ENCODE assay signal across 15 cellular contexts in genomic region chr16:24508614-24509013, GRCh38. TPM values are rescaled to one million over a fixed set of nuclear protein-coding genes. Genes with fewer than 3 reads are reported as not detected.
A peak's percentile ranks its signal among the peaks of the same experiment; 100 is the strongest.
DNase-seq lines count a peak whose midpoint lies in the region; ATAC-seq, FAIRE-seq and TF ChIP-seq lines count a peak whose summit lies in the region.
"Had no signal": no experiment of that assay in that cellular context is flagged by ENCODE, and none has a peak within 500 bp of the region (broad histone marks: within the 10 kb centered on the region; RNA-seq: fewer than 3 reads in every experiment).

No MANE protein-coding gene starts in this region.

- H2AFZ ChIP-seq in K562 (ENCODE audit: low read depth, low read length): no peak overlapping the region
- H2AFZ ChIP-seq in hepatocyte: no peak overlapping the region

- no peak for TF ChIP-seq EP300 in K562 (IDR thresholded peaks at IDR 0.05; ENCODE audit: low read length)

- DNase-seq in AG04450 (ENCODE audit: low read depth, low spot score): peak; percentile 16
- DNase-seq in HT1080 (ENCODE audit: low read depth): peak; percentile 73
- no peak for DNase-seq in K562 (ENCODE audit: extremely low read depth in 1 of 4, low spot score in 3 of 4)
- peak; percentile 11 for DNase-seq in hepatocyte (ENCODE audit: low spot score)
- no peak for DNase-seq in KG1 (lab: John Stamatoyannopoulos, UW)
- DNase-seq in NCI-H2029 treated with DMSO at 0.1 percent for 48 hours (lab: John Stamatoyannopoulos, UW): no peak
- no peak for DNase-seq in upper lobe of right lung
- DNase-seq: activated CD4-positive, alpha-beta T cell treated with anti-CD3 and anti-CD28 coated beads, Interleukin-2, amount 50 U/mL, for 48 hours; activated gamma-delta T cell treated with Interleukin-2 at 50 U/mL for 16 hours; CD8-positive, alpha-beta T cell; GOT3; left ventricle myocardium superior; NCI-H187 treated with DMSO at 0.1 percent for 48 hours; T-helper 2 cell had no signal

- no peak overlapping the region for H3K9ac ChIP-seq in K562 (ENCODE audit: insufficient read depth in 1 of 2, low read depth in 2 of 2, low read length in 2 of 2)

- H3K27me3 ChIP-seq in AG04450 (ENCODE audit: control insufficient read depth, insufficient read depth, low read length) (no peaks in the 10 kb centered on the region), K562 (ENCODE audit: control insufficient read depth in 2 of 2, insufficient read depth in 2 of 2, low read length in 2 of 2) (peaks cover 3 to 17% of the 10 kb centered on the region in 2 experiments; a peak in 2 of 5 replicates), hepatocyte (peaks cover 5% of the 10 kb centered on the region), upper lobe of right lung (no peaks in the 10 kb centered on the region)

- H3K4me3 ChIP-seq in AG04450 (ENCODE audit: low read depth, low read length) (no peak overlapping the region), K562 (no peak overlapping the region), hepatocyte (no peak overlapping the region), upper lobe of right lung (no peak overlapping the region)

- H3K79me2 ChIP-seq in K562 (ENCODE audit: control insufficient read depth, insufficient read depth, low read length): no peaks in the 10 kb centered on the region
- no peaks in the 10 kb centered on the region for H3K79me2 ChIP-seq in hepatocyte

- 8% methylated on average over 3 of the region's 3 CpGs for WGBS in K562 (ENCODE audit: insufficient coverage, low coverage, missing lambda C conversion rate)
- WGBS in hepatocyte (ENCODE audit: low lambda C conversion rate, missing lambda C conversion rate): 66% methylated on average over 3 of the region's 3 CpGs

- in situ Hi-C loops in K562 (cut with MboI): loop anchor here (10.0 kb wide), 1 partner anchor 774 kb away; no protein-coding TSS in a partner anchor

- H3K27ac ChIP-seq in AG04450 (ENCODE audit: low read depth, low read length) (no peak overlapping the region), K562 (ENCODE audit: extremely low read depth, low read depth, low read length) (no peak overlapping the region), hepatocyte (no peak overlapping the region), upper lobe of right lung (no peak overlapping the region)

- H3K9me2 ChIP-seq in hepatocyte (replicated peaks; ENCODE audit: insufficient read depth): no peaks in the 10 kb centered on the region

- intact Hi-C loops in K562 (cut with micrococcal nuclease): loop anchor here (10.0 kb wide), 1 partner anchor 774 kb away; no protein-coding TSS in a partner anchor
- intact Hi-C loops in upper lobe of right lung (cut with DNase I): loop anchor here (10.0 kb wide), 1 partner anchor 464 kb away; no protein-coding TSS in a partner anchor

- no peak for TF ChIP-seq RAD21 in K562 (CRISPR knock-in tag; conservative IDR thresholded peaks at IDR 0.05 in 1 of 2, IDR thresholded peaks at IDR 0.05 in 1 of 2)

- H3K4me1 ChIP-seq in K562 (replicated peaks in 1 of 2; ENCODE audit: control insufficient read depth in 2 of 2, insufficient read depth in 2 of 2, low read length in 2 of 2) (peaks cover 6 to 9% of the 10 kb centered on the region in 2 experiments; a peak in 3 of 5 replicates), hepatocyte (ENCODE audit: insufficient read depth) (no peaks in the 10 kb centered on the region), upper lobe of right lung (no peaks in the 10 kb centered on the region)

- TF ChIP-seq CTCF in AG04450 (IDR thresholded peaks at IDR 0.05; ENCODE audit: low read depth, low read length) (no peak), K562 (IDR thresholded peaks at IDR 0.05 in 2 of 3, conservative IDR thresholded peaks at IDR 0.05 in 1 of 3; ENCODE audit: insufficient read depth in 2 of 3, low read depth in 1 of 3, low read length in 3 of 3) (no peak), hepatocyte (IDR thresholded peaks at IDR 0.05; ENCODE audit: poor library complexity) (no peak), upper lobe of right lung (IDR thresholded peaks at IDR 0.05) (no peak)

- H3K9me3 ChIP-seq in AG04450 (ENCODE audit: control insufficient read depth, insufficient read depth, low read length): no peaks in the 10 kb centered on the region
- H3K9me3 ChIP-seq in K562 (replicated peaks; ENCODE audit: control insufficient read depth, insufficient read depth, low read depth, low read length): no peaks in the 10 kb centered on the region; the same call in 1 of the 2 replicates
- no peaks in the 10 kb centered on the region for H3K9me3 ChIP-seq in hepatocyte (ENCODE audit: low read depth)
- H3K9me3 ChIP-seq in upper lobe of right lung: no peaks in the 10 kb centered on the region

- ATAC-seq in K562 (no peak), HG02973 (IDR thresholded peaks at IDR 0.05; ENCODE audit: unreplicated experiment) (no peak), upper lobe of right lung (no peak)
- ATAC-seq: CD8-positive, alpha-beta T cell; left ventricle myocardium superior had no signal

- no TSS peak for BruUV-seq in K562 (replicated peaks; lab: Mats Ljungman, UMichigan)

- H3K36me3 ChIP-seq in K562 (ENCODE audit: control insufficient read depth, insufficient read depth, low read length) (no peaks in the 10 kb centered on the region), hepatocyte (replicated peaks; ENCODE audit: insufficient read depth, low read depth) (no peaks in the 10 kb centered on the region), upper lobe of right lung (no peaks in the 10 kb centered on the region)

- H3K4me2 ChIP-seq in K562 (ENCODE audit: insufficient read depth, low read length) (no peak overlapping the region), hepatocyte (no peak overlapping the region)

- FAIRE-seq in K562 (lab: Jason Lieb, UNC): no peak

- H3K9me1 ChIP-seq in K562 (ENCODE audit: control insufficient read depth, insufficient read depth, low read length): no peaks in the 10 kb centered on the region

- H4K20me1 ChIP-seq in K562 (replicated peaks; ENCODE audit: control insufficient read depth, insufficient read depth, low read length) (no peaks in the 10 kb centered on the region), hepatocyte (ENCODE audit: insufficient read depth, poor library complexity, severe bottlenecking) (no peaks in the 10 kb centered on the region)

- CTCF ChIA-PET in AG04450 (lab: Charles Lee) (interaction anchor here (0.6 to 1.8 kb wide), 6 partner anchors 8 to 778 kb away, joined by 3 to 15 read pairs (median 4); partner anchors contain the start of gene RBBP6), K562 (lab: Yijun Ruan, JAX; ENCODE audit: low intra/inter-chr PET ratio) (no interaction called here)

- POLR2A ChIA-PET in AG04450 (lab: Yijun Ruan, JAX) (no interaction called here), K562 (lab: Yijun Ruan, JAX) (interaction anchor here (1.7 kb wide), 1 partner anchor 9 kb away, joined by 5 read pairs; no protein-coding TSS in a partner anchor)

- TF ChIP-seq POLR2A in K562 (conservative IDR thresholded peaks at IDR 0.05): no peak

TF ChIP-seq in K562, 482 proteins besides CTCF, POLR2A, EP300 and RAD21:
- peak; percentile 29; the same call in 1 of the 2 replicates for TF ChIP-seq NFIX (CRISPR knock-in tag; IDR thresholded peaks at IDR 0.05; ENCODE audit: low read depth)
- TF ChIP-seq ZNF165 (CRISPR knock-in tag; IDR thresholded peaks at IDR 0.05; ENCODE audit: borderline replicate concordance): no peak
- TF ChIP-seq ZNF239 (CRISPR knock-in tag; IDR thresholded peaks at IDR 0.05): no peak
- no peak for TF ChIP-seq ZBTB26 (CRISPR knock-in tag; IDR thresholded peaks at IDR 0.05)
- peak; percentile 93 for TF ChIP-seq NFIC (IDR thresholded peaks at IDR 0.05)
- TF ChIP-seq PTTG1 (tag; IDR thresholded peaks at IDR 0.05; ENCODE audit: low read depth): no peak

RNA-seq across cellular contexts. Expression of gene RBBP6, which starts 30.8 kb away (rescaled TPM):
- 32.4 and 41.7 TPM in 2 replicates for polyA plus RNA-seq in AG04450 (2011; rRNA removed)
- 31.9 and 55.8 TPM in 2 replicates for polyA minus RNA-seq in AG04450 (2011; rRNA and poly(A)+ RNA removed)
- 13.9 and 15.4 TPM in 2 replicates for total RNA-seq in HT1080 (2014; rRNA removed; shearing (Covaris generic))
- polyA plus RNA-seq in HT1080 (2015; cell fraction: cytosol; rRNA removed): 19.0 and 25.9 TPM in 2 replicates
- 72.8 and 79.7 TPM in 2 replicates for polyA plus RNA-seq in HT1080 (2015; cell fraction: nucleus; rRNA removed)
- total RNA-seq in K562 (2011; cell fraction: chromatin; rRNA removed; ENCODE audit: low replicate concordance): 112 and 269 TPM in 2 replicates
- 67.9 and 77.8 TPM in 2 replicates for total RNA-seq in K562 (2011; cell fraction: nucleolus; rRNA removed)
- total RNA-seq in K562 (2011; cell fraction: nucleoplasm; rRNA removed): 144 and 226 TPM in 2 replicates
- total RNA-seq in K562 (2014; rRNA removed): 19.2 and 24.5 TPM in 2 replicates
- 40.2 and 43.0 TPM in 2 replicates for total RNA-seq in K562 (2014; rRNA removed; fragmentation: Illumina TruSeq; extraction: Trizol)
- total RNA-seq in K562 (2015; rRNA removed; fragmentation: Illumina TruSeq; extraction: Trizol): 42.5 and 42.7 TPM in 2 replicates
- 61.0 and 63.4 TPM in 2 replicates for total RNA-seq in K562 (2021)
- 73.5 and 76.6 TPM in 2 replicates for polyA plus RNA-seq in K562 (2011; rRNA removed)
- polyA plus RNA-seq in K562 (2011; cell fraction: cytosol; rRNA removed): 14.9 and 20.6 TPM in 2 replicates
- polyA plus RNA-seq in K562 (2011; cell fraction: nucleus; rRNA removed): 105 and 129 TPM in 2 replicates
- polyA plus RNA-seq in K562 (2012): 36.1 and 39.9 TPM in 2 replicates
- polyA plus RNA-seq in K562 (2014; fragmentation: Illumina TruSeq; extraction: Trizol): 45.4 and 57.2 TPM in 2 replicates
- polyA plus RNA-seq in K562 (2014; fragmentation: Nextera tagmentation; extraction: Ambion mirVana): 10 to 100 TPM; 21.9 to 25.6 TPM
- 53.5 and 58.1 TPM in 2 replicates for polyA plus RNA-seq in K562 (2014; rRNA removed)
- polyA minus RNA-seq in K562 (2011; rRNA and poly(A)+ RNA removed): 81.8 and 106 TPM in 2 replicates
- 21.7 and 24.2 TPM in 2 replicates for polyA minus RNA-seq in K562 (2011; cell fraction: cytosol; rRNA and poly(A)+ RNA removed)
- 92.5 and 164 TPM in 2 replicates for polyA minus RNA-seq in K562 (2011; cell fraction: nucleus; rRNA and poly(A)+ RNA removed)
- total RNA-seq in hepatocyte: 41.4 and 43.7 TPM in 2 replicates
- 45.6 and 62.1 TPM in 2 replicates for polyA plus RNA-seq in hepatocyte
- total RNA-seq in upper lobe of right lung: 43.8 TPM

Comparison
In these comparisons a context has a peak if more than half of its experiments do, and no peak if none do; other contexts are left out.
1. DNase-seq: peak in AG04450 (single experiment), HT1080 (single experiment) and hepatocyte (single experiment); none in K562 (0 of 4), KG1 (single experiment), NCI-H2029 treated with DMSO at 0.1 percent for 48 hours (single experiment) and upper lobe of right lung (single experiment).